In the genomic region with DNA sequence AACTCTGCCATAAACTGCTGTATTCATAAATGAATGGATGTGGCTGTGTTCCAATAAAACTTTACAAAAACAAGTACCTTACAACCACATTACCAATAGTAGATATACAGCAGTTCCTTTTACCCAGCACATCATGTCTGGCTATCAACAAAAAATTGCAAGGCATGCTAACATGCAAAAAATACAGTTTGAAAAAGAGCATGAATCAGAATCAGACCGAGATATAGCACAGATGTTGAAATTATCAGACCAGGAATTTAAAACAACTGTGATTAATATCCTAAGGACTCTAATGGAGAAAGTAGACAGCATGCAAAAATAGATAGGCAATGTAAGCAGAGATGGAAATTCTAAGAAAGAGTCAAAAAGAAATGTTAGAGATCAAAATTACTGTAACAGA, we compare ENCODE assay signal across 30 cellular contexts.
"Had no signal": no experiment of that assay in that cellular context is flagged by ENCODE, and none has a peak within 500 bp of the region (broad histone marks: within the 10 kb centered on the region; RNA-seq: fewer than 3 reads in every experiment).

No MANE protein-coding gene starts in this region.

- DNase-seq: activated B cell treated with CpG ODN at 0.5 μM for 24 hours; activated CD4-positive, alpha-beta T cell treated with anti-CD3 and anti-CD28 coated beads for 48 hours; activated CD4-positive, alpha-beta T cell treated with anti-CD3 and anti-CD28 coated beads, Interleukin-2, amount 50 U/mL, for 1 hour; activated CD4-positive, alpha-beta T cell treated with anti-CD3 and anti-CD28 coated beads, Interleukin-2, amount 50 U/mL, for 48 hours; activated CD8-positive, alpha-beta memory T cell treated with anti-CD3 and anti-CD28 coated beads for 24 hours; activated CD8-positive, alpha-beta T cell treated with anti-CD3 and anti-CD28 coated beads for 36 hours; activated effector memory CD4-positive, alpha-beta T cell treated with Interleukin-2 at 50 U/mL for 16 hours; activated gamma-delta T cell treated with Interleukin-2 at 50 U/mL for 16 hours; activated naive CD4-positive, alpha-beta T cell treated with anti-CD3 and anti-CD28 coated beads, Interleukin-2, amount 50 U/mL, for 16 hours; activated naive CD4-positive, alpha-beta T cell treated with Interleukin-2 at 50 U/mL for 16 hours; activated T-cell treated with anti-CD3 and anti-CD28 coated beads, Interleukin-2, amount 50 U/mL, for 4 hours; amygdala; aorta; central memory CD4-positive, alpha-beta T cell; cerebellar nuclear complex; cortex of kidney; dermis blood vessel endothelial cell; effector CD4-positive, alpha-beta T cell; effector memory CD8-positive, alpha-beta T cell; erythroblast; foreskin fibroblast; head of caudate nucleus; T-cell; T1000; WERI-Rb-1 had no signal

- ATAC-seq: activated CD4-positive, CD25-positive, alpha-beta regulatory T cell treated with anti-CD3 and anti-CD28 coated beads, Interleukin-2, amount 50 U/mL, for 24 hours; activated CD8-positive, alpha-beta T cell treated with anti-CD3 and anti-CD28 coated beads for 36 hours; activated T-cell treated with anti-CD3 and anti-CD28 coated beads, Interleukin-2, amount 50 U/mL, for 4 hours; activated T-helper 17 cell treated with anti-CD3 and anti-CD28 coated beads, Interleukin-2, amount 50 U/mL, for 72 hours; effector memory CD8-positive, alpha-beta T cell; T-cell had no signal

- H3K4me3 ChIP-seq: breast epithelium, cardiac muscle cell, esophagus muscularis mucosa had no signal
